ENCODE assay signal across 1 cellular context in the genomic region with DNA sequence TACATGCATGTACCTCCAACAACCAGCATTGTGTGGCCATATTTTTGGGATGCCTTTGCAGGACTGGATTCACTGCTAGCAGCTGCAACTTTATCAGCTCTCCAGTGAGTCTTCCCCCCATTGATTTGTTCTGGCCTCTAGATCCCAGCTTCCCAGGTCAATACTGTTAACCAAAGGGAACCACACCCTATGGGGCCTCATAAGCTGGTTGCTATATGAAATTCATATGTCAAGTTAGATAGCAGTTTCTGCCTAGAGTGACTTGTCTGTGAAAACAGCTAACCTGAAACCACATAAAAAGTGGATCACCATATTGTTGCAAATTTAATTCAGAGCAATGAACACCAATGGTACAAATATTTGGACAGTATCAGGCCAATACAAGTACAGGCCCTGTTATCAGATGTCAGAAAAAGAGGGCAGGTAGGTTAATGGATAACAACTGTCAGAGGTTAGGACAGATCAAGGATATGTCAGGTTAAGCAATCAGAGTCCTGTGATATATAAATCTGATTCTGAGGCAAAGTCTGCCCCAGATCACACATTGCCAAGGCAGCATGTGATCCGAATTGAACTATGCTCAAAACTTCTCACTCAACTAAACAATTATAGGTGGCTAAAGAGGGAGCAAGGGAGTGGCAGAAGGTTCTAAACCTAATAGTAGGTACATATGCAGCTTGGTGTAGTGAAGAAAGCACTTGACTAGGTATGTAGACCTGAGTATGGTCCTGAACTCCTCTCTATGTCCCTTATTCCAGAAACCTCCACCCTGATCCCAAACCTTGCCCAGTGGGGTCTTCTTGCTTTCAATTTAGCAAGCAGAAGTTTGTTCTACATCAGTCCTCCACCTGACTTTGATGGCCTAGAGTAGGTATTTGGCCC.
A peak's percentile ranks its signal among the peaks of the same experiment; 100 is the strongest.
TF ChIP-seq lines count a peak whose summit lies in the region.

No MANE protein-coding gene starts in this region.

TF ChIP-seq in HepG2, 621 proteins besides CTCF, POLR2A, EP300 and RAD21 (continued from another document and continues in another):
- TF ChIP-seq HNRNPUL1 (IDR thresholded peaks at IDR 0.05; ENCODE audit: low read depth, low read length): no peak
- no peak for TF ChIP-seq RBAK (CRISPR knock-in tag; IDR thresholded peaks at IDR 0.05)
- TF ChIP-seq ZNF781 (CRISPR knock-in tag; IDR thresholded peaks at IDR 0.05; ENCODE audit: borderline replicate concordance, not compliant biosample characterization): peak; percentile 56
- no peak for TF ChIP-seq ZEB1 (IDR thresholded peaks at IDR 0.05; ENCODE audit: insufficient replicate concordance, low read depth)
- no peak for TF ChIP-seq ZNF761 (CRISPR knock-in tag; conservative IDR thresholded peaks at IDR 0.05)
- peak; percentile 91 for TF ChIP-seq PAF1 (CRISPR knock-in tag; IDR thresholded peaks at IDR 0.05)
- no peak for TF ChIP-seq TEAD2 (CRISPR knock-in tag; IDR thresholded peaks at IDR 0.05)
- no peak for TF ChIP-seq ZNF333 (CRISPR knock-in tag; IDR thresholded peaks at IDR 0.05; ENCODE audit: borderline replicate concordance)
- TF ChIP-seq, protein P1, sequence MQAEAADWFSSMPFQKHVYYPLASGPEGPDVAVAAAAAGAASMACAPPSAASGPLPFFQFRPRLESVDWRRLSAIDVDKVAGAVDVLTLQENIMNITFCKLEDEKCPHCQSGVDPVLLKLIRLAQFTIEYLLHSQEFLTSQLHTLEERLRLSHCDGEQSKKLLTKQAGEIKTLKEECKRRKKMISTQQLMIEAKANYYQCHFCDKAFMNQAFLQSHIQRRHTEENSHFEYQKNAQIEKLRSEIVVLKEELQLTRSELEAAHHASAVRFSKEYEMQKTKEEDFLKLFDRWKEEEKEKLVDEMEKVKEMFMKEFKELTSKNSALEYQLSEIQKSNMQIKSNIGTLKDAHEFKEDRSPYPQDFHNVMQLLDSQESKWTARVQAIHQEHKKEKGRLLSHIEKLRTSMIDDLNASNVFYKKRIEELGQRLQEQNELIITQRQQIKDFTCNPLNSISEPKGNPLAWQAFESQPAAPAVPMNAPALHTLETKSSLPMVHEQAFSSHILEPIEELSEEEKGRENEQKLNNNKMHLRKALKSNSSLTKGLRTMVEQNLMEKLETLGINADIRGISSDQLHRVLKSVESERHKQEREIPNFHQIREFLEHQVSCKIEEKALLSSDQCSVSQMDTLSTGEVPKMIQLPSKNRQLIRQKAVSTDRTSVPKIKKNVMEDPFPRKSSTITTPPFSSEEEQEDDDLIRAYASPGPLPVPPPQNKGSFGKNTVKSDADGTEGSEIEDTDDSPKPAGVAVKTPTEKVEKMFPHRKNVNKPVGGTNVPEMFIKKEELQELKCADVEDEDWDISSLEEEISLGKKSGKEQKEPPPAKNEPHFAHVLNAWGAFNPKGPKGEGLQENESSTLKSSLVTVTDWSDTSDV (CRISPR knock-in tag; IDR thresholded peaks at IDR 0.05): no peak
- TF ChIP-seq ZNF180 (CRISPR knock-in tag; IDR thresholded peaks at IDR 0.05; ENCODE audit: borderline replicate concordance, low read depth): no peak
- peak; percentile 84 for TF ChIP-seq REPIN1 (CRISPR knock-in tag; IDR thresholded peaks at IDR 0.05; ENCODE audit: borderline replicate concordance, low read depth)
- TF ChIP-seq JARID2 (CRISPR knock-in tag; IDR thresholded peaks at IDR 0.05; ENCODE audit: insufficient replicate concordance): no peak
- peak; percentile 80; the same call in 1 of the 2 replicates for TF ChIP-seq ZMYM4 (CRISPR knock-in tag; IDR thresholded peaks at IDR 0.05)
- TF ChIP-seq ZC3H13 (CRISPR knock-in tag; IDR thresholded peaks at IDR 0.05): no peak
- TF ChIP-seq HNF4A (CRISPR knock-in tag; IDR thresholded peaks at IDR 0.05): peak; percentile 89
- TF ChIP-seq ZSCAN29 (CRISPR knock-in tag; conservative IDR thresholded peaks at IDR 0.05): peak; percentile 63
- TF ChIP-seq RBM22 (optimal IDR thresholded peaks at IDR 0.05; ENCODE audit: low read length): no peak
- TF ChIP-seq, protein P2, sequence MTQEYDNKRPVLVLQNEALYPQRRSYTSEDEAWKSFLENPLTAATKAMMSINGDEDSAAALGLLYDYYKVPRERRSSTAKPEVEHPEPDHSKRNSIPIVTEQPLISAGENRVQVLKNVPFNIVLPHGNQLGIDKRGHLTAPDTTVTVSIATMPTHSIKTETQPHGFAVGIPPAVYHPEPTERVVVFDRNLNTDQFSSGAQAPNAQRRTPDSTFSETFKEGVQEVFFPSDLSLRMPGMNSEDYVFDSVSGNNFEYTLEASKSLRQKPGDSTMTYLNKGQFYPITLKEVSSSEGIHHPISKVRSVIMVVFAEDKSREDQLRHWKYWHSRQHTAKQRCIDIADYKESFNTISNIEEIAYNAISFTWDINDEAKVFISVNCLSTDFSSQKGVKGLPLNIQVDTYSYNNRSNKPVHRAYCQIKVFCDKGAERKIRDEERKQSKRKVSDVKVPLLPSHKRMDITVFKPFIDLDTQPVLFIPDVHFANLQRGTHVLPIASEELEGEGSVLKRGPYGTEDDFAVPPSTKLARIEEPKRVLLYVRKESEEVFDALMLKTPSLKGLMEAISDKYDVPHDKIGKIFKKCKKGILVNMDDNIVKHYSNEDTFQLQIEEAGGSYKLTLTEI (CRISPR knock-in tag; conservative IDR thresholded peaks at IDR 0.05): no peak
- TF ChIP-seq ZNF720 (CRISPR knock-in tag; IDR thresholded peaks at IDR 0.05): no peak
- TF ChIP-seq PCBP1 (IDR thresholded peaks at IDR 0.05; ENCODE audit: borderline replicate concordance, low read depth, low read length): no peak
- TF ChIP-seq, protein P3, sequence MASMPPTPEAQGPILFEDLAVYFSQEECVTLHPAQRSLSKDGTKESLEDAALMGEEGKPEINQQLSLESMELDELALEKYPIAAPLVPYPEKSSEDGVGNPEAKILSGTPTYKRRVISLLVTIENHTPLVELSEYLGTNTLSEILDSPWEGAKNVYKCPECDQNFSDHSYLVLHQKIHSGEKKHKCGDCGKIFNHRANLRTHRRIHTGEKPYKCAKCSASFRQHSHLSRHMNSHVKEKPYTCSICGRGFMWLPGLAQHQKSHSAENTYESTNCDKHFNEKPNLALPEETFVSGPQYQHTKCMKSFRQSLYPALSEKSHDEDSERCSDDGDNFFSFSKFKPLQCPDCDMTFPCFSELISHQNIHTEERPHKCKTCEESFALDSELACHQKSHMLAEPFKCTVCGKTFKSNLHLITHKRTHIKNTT (CRISPR knock-in tag; IDR thresholded peaks at IDR 0.05): no peak
- no peak; the same call in 1 of the 2 replicates for TF ChIP-seq MED13 (CRISPR knock-in tag; IDR thresholded peaks at IDR 0.05)
- TF ChIP-seq, protein P4, sequence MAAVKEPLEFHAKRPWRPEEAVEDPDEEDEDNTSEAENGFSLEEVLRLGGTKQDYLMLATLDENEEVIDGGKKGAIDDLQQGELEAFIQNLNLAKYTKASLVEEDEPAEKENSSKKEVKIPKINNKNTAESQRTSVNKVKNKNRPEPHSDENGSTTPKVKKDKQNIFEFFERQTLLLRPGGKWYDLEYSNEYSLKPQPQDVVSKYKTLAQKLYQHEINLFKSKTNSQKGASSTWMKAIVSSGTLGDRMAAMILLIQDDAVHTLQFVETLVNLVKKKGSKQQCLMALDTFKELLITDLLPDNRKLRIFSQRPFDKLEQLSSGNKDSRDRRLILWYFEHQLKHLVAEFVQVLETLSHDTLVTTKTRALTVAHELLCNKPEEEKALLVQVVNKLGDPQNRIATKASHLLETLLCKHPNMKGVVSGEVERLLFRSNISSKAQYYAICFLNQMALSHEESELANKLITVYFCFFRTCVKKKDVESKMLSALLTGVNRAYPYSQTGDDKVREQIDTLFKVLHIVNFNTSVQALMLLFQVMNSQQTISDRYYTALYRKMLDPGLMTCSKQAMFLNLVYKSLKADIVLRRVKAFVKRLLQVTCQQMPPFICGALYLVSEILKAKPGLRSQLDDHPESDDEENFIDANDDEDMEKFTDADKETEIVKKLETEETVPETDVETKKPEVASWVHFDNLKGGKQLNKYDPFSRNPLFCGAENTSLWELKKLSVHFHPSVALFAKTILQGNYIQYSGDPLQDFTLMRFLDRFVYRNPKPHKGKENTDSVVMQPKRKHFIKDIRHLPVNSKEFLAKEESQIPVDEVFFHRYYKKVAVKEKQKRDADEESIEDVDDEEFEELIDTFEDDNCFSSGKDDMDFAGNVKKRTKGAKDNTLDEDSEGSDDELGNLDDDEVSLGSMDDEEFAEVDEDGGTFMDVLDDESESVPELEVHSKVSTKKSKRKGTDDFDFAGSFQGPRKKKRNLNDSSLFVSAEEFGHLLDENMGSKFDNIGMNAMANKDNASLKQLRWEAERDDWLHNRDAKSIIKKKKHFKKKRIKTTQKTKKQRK (IDR thresholded peaks at IDR 0.05; ENCODE audit: low read length): no peak
- no peak for TF ChIP-seq ZSCAN9 (CRISPR knock-in tag; IDR thresholded peaks at IDR 0.05; ENCODE audit: borderline replicate concordance)
- TF ChIP-seq ZNF24 (IDR thresholded peaks at IDR 0.05): no peak
- TF ChIP-seq, protein P5, sequence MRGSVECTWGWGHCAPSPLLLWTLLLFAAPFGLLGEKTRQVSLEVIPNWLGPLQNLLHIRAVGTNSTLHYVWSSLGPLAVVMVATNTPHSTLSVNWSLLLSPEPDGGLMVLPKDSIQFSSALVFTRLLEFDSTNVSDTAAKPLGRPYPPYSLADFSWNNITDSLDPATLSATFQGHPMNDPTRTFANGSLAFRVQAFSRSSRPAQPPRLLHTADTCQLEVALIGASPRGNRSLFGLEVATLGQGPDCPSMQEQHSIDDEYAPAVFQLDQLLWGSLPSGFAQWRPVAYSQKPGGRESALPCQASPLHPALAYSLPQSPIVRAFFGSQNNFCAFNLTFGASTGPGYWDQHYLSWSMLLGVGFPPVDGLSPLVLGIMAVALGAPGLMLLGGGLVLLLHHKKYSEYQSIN (CRISPR knock-in tag; IDR thresholded peaks at IDR 0.05; ENCODE audit: borderline replicate concordance): no peak
- TF ChIP-seq, protein P6, sequence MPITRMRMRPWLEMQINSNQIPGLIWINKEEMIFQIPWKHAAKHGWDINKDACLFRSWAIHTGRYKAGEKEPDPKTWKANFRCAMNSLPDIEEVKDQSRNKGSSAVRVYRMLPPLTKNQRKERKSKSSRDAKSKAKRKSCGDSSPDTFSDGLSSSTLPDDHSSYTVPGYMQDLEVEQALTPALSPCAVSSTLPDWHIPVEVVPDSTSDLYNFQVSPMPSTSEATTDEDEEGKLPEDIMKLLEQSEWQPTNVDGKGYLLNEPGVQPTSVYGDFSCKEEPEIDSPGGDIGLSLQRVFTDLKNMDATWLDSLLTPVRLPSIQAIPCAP (CRISPR knock-in tag; IDR thresholded peaks at IDR 0.05; ENCODE audit: low read depth): no peak
- no peak for TF ChIP-seq ATM (IDR thresholded peaks at IDR 0.05; ENCODE audit: borderline replicate concordance)
- TF ChIP-seq KDM5A (IDR thresholded peaks at IDR 0.05; ENCODE audit: borderline replicate concordance, low read length): no peak
- TF ChIP-seq SIX1 (CRISPR knock-in tag; IDR thresholded peaks at IDR 0.05; ENCODE audit: borderline replicate concordance): peak; percentile 92
- no peak for TF ChIP-seq ZNF138 (CRISPR knock-in tag; IDR thresholded peaks at IDR 0.05; ENCODE audit: low read depth)
- no peak for TF ChIP-seq ZNF776 (CRISPR knock-in tag; IDR thresholded peaks at IDR 0.05)
- TF ChIP-seq FOSL2 (CRISPR knock-in tag; IDR thresholded peaks at IDR 0.05): peak; percentile 82
- TF ChIP-seq ZNF441 (CRISPR knock-in tag; IDR thresholded peaks at IDR 0.05; ENCODE audit: borderline replicate concordance): peak; percentile 69
- TF ChIP-seq IKZF1 (IDR thresholded peaks at IDR 0.05): no peak
- no peak for TF ChIP-seq THYN1 (CRISPR knock-in tag; IDR thresholded peaks at IDR 0.05; ENCODE audit: borderline replicate concordance, low read depth)
- TF ChIP-seq, protein P7, sequence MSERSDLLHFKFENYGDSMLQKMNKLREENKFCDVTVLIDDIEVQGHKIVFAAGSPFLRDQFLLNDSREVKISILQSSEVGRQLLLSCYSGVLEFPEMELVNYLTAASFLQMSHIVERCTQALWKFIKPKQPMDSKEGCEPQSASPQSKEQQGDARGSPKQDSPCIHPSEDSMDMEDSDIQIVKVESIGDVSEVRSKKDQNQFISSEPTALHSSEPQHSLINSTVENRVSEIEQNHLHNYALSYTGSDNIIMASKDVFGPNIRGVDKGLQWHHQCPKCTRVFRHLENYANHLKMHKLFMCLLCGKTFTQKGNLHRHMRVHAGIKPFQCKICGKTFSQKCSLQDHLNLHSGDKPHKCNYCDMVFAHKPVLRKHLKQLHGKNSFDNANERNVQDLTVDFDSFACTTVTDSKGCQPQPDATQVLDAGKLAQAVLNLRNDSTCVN (CRISPR knock-in tag; IDR thresholded peaks at IDR 0.05; ENCODE audit: borderline replicate concordance): peak; percentile 31; the same call in 1 of the 2 replicates
- no peak for TF ChIP-seq ZSCAN25 (CRISPR knock-in tag; IDR thresholded peaks at IDR 0.05)
- no peak for TF ChIP-seq ZNF788 (CRISPR knock-in tag; IDR thresholded peaks at IDR 0.05; ENCODE audit: borderline replicate concordance)
- TF ChIP-seq, protein P8, sequence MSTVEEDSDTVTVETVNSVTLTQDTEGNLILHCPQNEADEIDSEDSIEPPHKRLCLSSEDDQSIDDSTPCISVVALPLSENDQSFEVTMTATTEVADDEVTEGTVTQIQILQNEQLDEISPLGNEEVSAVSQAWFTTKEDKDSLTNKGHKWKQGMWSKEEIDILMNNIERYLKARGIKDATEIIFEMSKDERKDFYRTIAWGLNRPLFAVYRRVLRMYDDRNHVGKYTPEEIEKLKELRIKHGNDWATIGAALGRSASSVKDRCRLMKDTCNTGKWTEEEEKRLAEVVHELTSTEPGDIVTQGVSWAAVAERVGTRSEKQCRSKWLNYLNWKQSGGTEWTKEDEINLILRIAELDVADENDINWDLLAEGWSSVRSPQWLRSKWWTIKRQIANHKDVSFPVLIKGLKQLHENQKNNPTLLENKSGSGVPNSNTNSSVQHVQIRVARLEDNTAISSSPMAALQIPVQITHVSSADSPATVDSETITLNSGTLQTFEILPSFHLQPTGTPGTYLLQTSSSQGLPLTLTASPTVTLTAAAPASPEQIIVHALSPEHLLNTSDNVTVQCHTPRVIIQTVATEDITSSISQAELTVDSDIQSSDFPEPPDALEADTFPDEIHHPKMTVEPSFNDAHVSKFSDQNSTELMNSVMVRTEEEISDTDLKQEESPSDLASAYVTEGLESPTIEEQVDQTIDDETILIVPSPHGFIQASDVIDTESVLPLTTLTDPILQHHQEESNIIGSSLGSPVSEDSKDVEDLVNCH (CRISPR knock-in tag; IDR thresholded peaks at IDR 0.05): no peak
- peak; percentile 45; the same call in 1 of the 3 replicates for TF ChIP-seq MXI1 (IDR thresholded peaks at IDR 0.05; ENCODE audit: borderline replicate concordance, low read depth, low read length)
